ENCODE assay signal across 8 cellular contexts in genomic region chr2:201643216-201643651, GRCh38. TPM values are rescaled to one million over a fixed set of nuclear protein-coding genes. Genes with fewer than 3 reads are reported as not detected.
A peak's percentile ranks its signal among the peaks of the same experiment; 100 is the strongest.
DNase-seq lines count a peak whose midpoint lies in the region; ATAC-seq and TF ChIP-seq lines count a peak whose summit lies in the region.

A gene with protein sequence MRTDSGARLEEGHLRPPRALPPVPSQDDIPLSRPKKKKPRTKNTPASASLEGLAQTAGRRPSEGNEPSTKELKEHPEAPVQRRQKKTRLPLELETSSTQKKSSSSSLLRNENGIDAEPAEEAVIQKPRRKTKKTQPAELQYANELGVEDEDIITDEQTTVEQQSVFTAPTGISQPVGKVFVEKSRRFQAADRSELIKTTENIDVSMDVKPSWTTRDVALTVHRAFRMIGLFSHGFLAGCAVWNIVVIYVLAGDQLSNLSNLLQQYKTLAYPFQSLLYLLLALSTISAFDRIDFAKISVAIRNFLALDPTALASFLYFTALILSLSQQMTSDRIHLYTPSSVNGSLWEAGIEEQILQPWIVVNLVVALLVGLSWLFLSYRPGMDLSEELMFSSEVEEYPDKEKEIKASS (minus strand): TSS chr2:201643503. CDS start chr2:201643400, 103 bp downstream.

- DNase-seq in ELR (ENCODE audit: low read depth) = peak; percentile 61
- DNase-seq in activated CD4-positive, CD25-positive, alpha-beta regulatory T cell (lab: John Stamatoyannopoulos, UW) = peak; percentile 9 to 40 (median 16)
- no peak for DNase-seq in NOMO-1 treated with DMSO at 0.1 percent for 48 hours (lab: John Stamatoyannopoulos, UW; ENCODE audit: unreplicated experiment)

- H3K4me1 ChIP-seq in HUES48 (ENCODE audit: control insufficient read depth, insufficient read depth, low read length) (peaks cover 9% of the 10 kb centered on the region), mononuclear cell (ENCODE audit: insufficient read depth, low read length) (peaks cover 7% of the 10 kb centered on the region)

- H3K9ac ChIP-seq in HUES48 (ENCODE audit: low read depth, low read length) = peak within 1 kb of the TSS; percentile 93

- peaks cover 18% of the 10 kb centered on the region for H3K36me3 ChIP-seq in HUES48 (ENCODE audit: control insufficient read depth, insufficient read depth, low read length)

- H3K27me3 ChIP-seq in HUES48 (ENCODE audit: control insufficient read depth, insufficient read depth, low read length) (no peaks in the 10 kb centered on the region), mononuclear cell (ENCODE audit: insufficient read depth, low read length) (no peaks in the 10 kb centered on the region)

- peak within 1 kb of the TSS; percentile 83 for H3K27ac ChIP-seq in HUES48 (ENCODE audit: low read depth, low read length)

- in situ Hi-C loops in endometrial microvascular endothelial cells (cut with HindIII; ENCODE audit: inconsistent ontology term, low pct_unique_long_range_greater_than_20kb, low sequenced_read_pairs) = no loop called here

- no peaks in the 10 kb centered on the region for H3K9me3 ChIP-seq in HUES48 (ENCODE audit: control insufficient read depth, insufficient read depth, low read length)
- no peaks in the 10 kb centered on the region for H3K9me3 ChIP-seq in mononuclear cell (ENCODE audit: low read depth, low read length)

- H3K4me3 ChIP-seq in HUES48 (ENCODE audit: low read depth, low read length) (peak within 1 kb of the TSS; percentile 88), mononuclear cell (ENCODE audit: low read length) (peak within 1 kb of the TSS; percentile 86)

- ATAC-seq in GM21515 (IDR thresholded peaks at IDR 0.05; ENCODE audit: unreplicated experiment) = peak; percentile 41

- no peak for TF ChIP-seq CTCF in subcutaneous adipose tissue (IDR thresholded peaks at IDR 0.05; ENCODE audit: low read depth)

RNA-seq across cellular contexts. Expression of the gene that starts here (rescaled TPM):
- 49.7 TPM for total RNA-seq in endometrial microvascular endothelial cells (ENCODE audit: inconsistent ontology term)
- total RNA-seq in mononuclear cell = 4.2 TPM
- 10 to 100 TPM; 18.4 to 31.7 (median 22.3) TPM for total RNA-seq in subcutaneous adipose tissue
